ENCODE assay signal across 16 cellular contexts in the genomic region with DNA sequence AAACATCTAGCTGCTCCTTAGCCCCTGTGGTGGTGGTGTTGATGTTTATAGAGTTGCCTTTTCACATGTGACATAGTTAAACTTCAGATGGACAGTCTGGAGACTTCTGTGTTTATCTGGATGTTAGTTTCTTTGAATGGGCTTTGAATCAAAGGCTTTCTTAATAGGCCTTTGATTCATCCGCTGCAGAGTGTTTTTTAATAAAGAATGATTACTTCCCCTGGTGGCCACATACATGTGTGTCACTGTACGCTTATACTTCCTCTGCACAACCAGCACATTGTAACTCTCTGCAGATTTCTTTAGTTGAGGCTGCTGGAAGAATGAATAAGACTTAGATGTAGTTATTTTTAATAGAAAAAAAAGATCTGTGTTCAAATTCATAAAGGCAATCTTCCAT.
DNase-seq lines count a peak whose midpoint lies in the region; ATAC-seq and TF ChIP-seq lines count a peak whose summit lies in the region.
"Had no signal": no experiment of that assay in that cellular context is flagged by ENCODE, and none has a peak within 500 bp of the region (broad histone marks: within the 10 kb centered on the region; RNA-seq: fewer than 3 reads in every experiment).

No MANE protein-coding gene starts in this region.

- no peak for ATAC-seq in HG02885 (IDR thresholded peaks at IDR 0.05; ENCODE audit: poor library complexity, unreplicated experiment)
- ATAC-seq: activated CD8-positive, alpha-beta memory T cell treated with anti-CD3 and anti-CD28 coated beads, Interleukin-2, amount 10 ng/mL, durations not matched to agents 7 days and 5 days; HepG2 had no signal

- TF ChIP-seq CTCF in endothelial cell (IDR thresholded peaks at IDR 0.05; ENCODE audit: unreplicated experiment) (peak; percentile 37), type B pancreatic cell (conservative IDR thresholded peaks at IDR 0.05) (peak; percentile 62)

- H3K27me3 Mint-ChIP-seq in endothelial cell (ENCODE audit: unreplicated experiment) (no peaks in the 10 kb centered on the region), type B pancreatic cell (peaks cover 3% of the 10 kb centered on the region)

- H3K4me1 Mint-ChIP-seq in endothelial cell (ENCODE audit: unreplicated experiment) (peaks cover 6% of the 10 kb centered on the region), type B pancreatic cell (ENCODE audit: unreplicated experiment) (peaks cover 13% of the 10 kb centered on the region)

- H3K27ac Mint-ChIP-seq in endothelial cell (ENCODE audit: unreplicated experiment) (no peak overlapping the region), type B pancreatic cell (no peak overlapping the region)
- H3K27ac Mint-ChIP-seq: activated CD8-positive, alpha-beta memory T cell treated with anti-CD3 and anti-CD28 coated beads, Interleukin-2, amount 10 ng/mL, durations not matched to agents 7 days and 5 days; stimulated activated naive CD8-positive, alpha-beta T cell treated with anti-CD3 and anti-CD28 coated beads, Interleukin-15, Interleukin-2, amounts not matched to agents 100 ng/mL and 50 ng/mL, for 24 hours had no signal

- DNase-seq in NCI-H82 (lab: John Stamatoyannopoulos, UW) (peak; percentile 2), NCI-H82 treated with DMSO at 0.1 percent for 48 hours (lab: John Stamatoyannopoulos, UW; ENCODE audit: unreplicated experiment) (no peak), NCI-H69 (lab: John Stamatoyannopoulos, UW) (peak; percentile 61), endothelial cell (ENCODE audit: low spot score) (no peak), type B pancreatic cell (ENCODE audit: extremely low spot score, unreplicated experiment) (no peak), H4 (ENCODE audit: low spot score) (no peak), DMS79 (lab: John Stamatoyannopoulos, UW) (no peak)
- DNase-seq: activated CD8-positive, alpha-beta memory T cell treated with anti-CD3 and anti-CD28 coated beads, Interleukin-2, amount 10 ng/mL, durations not matched to agents 7 days and 5 days; activated gamma-delta T cell treated with Interleukin-2 at 50 U/mL for 16 hours; amniotic stem cell; central memory CD4-positive, alpha-beta T cell; effector CD8-positive, alpha-beta T cell; T-helper 9 cell had no signal

- H3K9me3 Mint-ChIP-seq in endothelial cell (ENCODE audit: unreplicated experiment) (no peaks in the 10 kb centered on the region), type B pancreatic cell (peaks cover 3% of the 10 kb centered on the region)
- H3K9me3 Mint-ChIP-seq: stimulated activated naive CD8-positive, alpha-beta T cell treated with anti-CD3 and anti-CD28 coated beads, Interleukin-15, Interleukin-2, amounts not matched to agents 100 ng/mL and 50 ng/mL, for 24 hours had no signal

- H3K36me3 Mint-ChIP-seq in endothelial cell (ENCODE audit: low read depth, unreplicated experiment) (no peaks in the 10 kb centered on the region), type B pancreatic cell (no peaks in the 10 kb centered on the region)
- H3K36me3 Mint-ChIP-seq: activated CD8-positive, alpha-beta memory T cell treated with anti-CD3 and anti-CD28 coated beads, Interleukin-2, amount 10 ng/mL, durations not matched to agents 7 days and 5 days had no signal

- H3K4me3 Mint-ChIP-seq in endothelial cell (ENCODE audit: unreplicated experiment) = no peak overlapping the region
- no peak overlapping the region for H3K4me3 Mint-ChIP-seq in type B pancreatic cell
- H3K4me3 Mint-ChIP-seq: activated CD8-positive, alpha-beta memory T cell treated with anti-CD3 and anti-CD28 coated beads, Interleukin-2, amount 10 ng/mL, durations not matched to agents 7 days and 5 days; stimulated activated naive CD8-positive, alpha-beta T cell treated with anti-CD3 and anti-CD28 coated beads, Interleukin-15, Interleukin-2, amounts not matched to agents 100 ng/mL and 50 ng/mL, for 24 hours had no signal

Comparison
In these comparisons a context has a peak if more than half of its experiments do, and no peak if none do; other contexts are left out.
1. DNase-seq: peak in NCI-H82 (single experiment) and NCI-H69 (single experiment); none in NCI-H82 treated with DMSO at 0.1 percent for 48 hours (single experiment), endothelial cell (single experiment), type B pancreatic cell (single experiment), H4 (single experiment) and DMS79 (single experiment).